In the genomic region with DNA sequence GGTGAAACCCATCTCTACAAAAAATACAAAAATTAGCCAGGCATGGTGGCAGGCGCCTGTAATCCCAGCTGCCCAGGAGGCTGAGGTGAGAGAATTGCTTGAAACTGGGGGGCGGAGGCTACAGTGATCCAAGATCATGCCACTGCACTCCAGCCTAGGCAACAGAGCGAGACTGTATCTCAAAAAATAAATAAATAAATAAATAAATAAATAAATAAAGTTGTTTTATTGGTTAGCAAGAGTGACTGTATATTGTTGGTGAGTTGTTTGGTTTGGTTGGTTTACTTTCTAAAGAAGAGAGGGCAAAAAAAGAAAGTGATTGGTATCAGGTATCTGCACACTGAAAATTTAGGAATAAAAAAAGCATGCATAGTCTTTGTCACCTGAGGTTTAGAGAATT, we compare ENCODE assay signal across 10 cellular contexts.
"Had no signal": no experiment of that assay in that cellular context is flagged by ENCODE, and none has a peak within 500 bp of the region (broad histone marks: within the 10 kb centered on the region; RNA-seq: fewer than 3 reads in every experiment).

No MANE protein-coding gene starts in this region.

- H3K9ac ChIP-seq: GM23248 had no signal

- H3K9me3 Mint-ChIP-seq: GM23338, HFFc6 had no signal

- H3K4me2 ChIP-seq: GM23338 had no signal

- H3K4me3 ChIP-seq: GM23248, GM23338, HAP-1 had no signal

- H3K36me3 ChIP-seq: HAP-1 had no signal

- H3K27ac ChIP-seq: GM23248 had no signal

- H3K27ac Mint-ChIP-seq: GM23338, HFFc6 had no signal

- DNase-seq: GM23248, GOT3, H7, H9, HCEC 1CT, HFFc6 had no signal

- H2AFZ ChIP-seq: GM23248, GM23338 had no signal

- H3K9me3 ChIP-seq: HAP-1 had no signal

- FAIRE-seq: H1, H54 had no signal

- H3K4me3 Mint-ChIP-seq: GM23338, H9, HFFc6 had no signal
